1 cellular context compared by ENCODE assay signal in the genomic region with DNA sequence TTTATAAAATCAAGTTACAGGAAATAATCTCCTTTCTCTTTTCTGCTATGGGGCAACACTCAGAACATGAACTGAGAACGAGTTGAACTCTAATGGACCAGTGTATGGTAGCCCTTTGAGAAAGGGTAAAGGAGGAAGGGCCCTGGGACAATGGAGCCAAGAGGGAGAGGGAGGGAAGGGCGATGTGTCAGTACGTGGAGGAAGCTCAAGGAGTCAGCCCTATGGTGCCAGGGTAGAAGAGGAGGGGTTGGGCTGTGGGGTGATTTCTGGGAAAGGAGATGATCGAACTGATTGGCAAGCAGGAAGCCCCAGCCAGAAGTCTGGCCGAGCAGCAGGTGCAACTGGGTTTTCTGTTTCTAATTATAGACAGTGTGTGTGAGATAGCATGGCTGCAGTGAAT.
TF ChIP-seq lines count a peak whose summit lies in the region.

No MANE protein-coding gene starts in this region.

TF ChIP-seq in K562, 482 proteins besides CTCF, POLR2A, EP300 and RAD21 (continued from another document and continues in another):
- TF ChIP-seq, protein P1, sequence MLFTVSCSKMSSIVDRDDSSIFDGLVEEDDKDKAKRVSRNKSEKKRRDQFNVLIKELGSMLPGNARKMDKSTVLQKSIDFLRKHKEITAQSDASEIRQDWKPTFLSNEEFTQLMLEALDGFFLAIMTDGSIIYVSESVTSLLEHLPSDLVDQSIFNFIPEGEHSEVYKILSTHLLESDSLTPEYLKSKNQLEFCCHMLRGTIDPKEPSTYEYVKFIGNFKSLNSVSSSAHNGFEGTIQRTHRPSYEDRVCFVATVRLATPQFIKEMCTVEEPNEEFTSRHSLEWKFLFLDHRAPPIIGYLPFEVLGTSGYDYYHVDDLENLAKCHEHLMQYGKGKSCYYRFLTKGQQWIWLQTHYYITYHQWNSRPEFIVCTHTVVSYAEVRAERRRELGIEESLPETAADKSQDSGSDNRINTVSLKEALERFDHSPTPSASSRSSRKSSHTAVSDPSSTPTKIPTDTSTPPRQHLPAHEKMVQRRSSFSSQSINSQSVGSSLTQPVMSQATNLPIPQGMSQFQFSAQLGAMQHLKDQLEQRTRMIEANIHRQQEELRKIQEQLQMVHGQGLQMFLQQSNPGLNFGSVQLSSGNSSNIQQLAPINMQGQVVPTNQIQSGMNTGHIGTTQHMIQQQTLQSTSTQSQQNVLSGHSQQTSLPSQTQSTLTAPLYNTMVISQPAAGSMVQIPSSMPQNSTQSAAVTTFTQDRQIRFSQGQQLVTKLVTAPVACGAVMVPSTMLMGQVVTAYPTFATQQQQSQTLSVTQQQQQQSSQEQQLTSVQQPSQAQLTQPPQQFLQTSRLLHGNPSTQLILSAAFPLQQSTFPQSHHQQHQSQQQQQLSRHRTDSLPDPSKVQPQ (CRISPR knock-in tag; IDR thresholded peaks at IDR 0.05; ENCODE audit: borderline replicate concordance), result no peak
- TF ChIP-seq NELFE (IDR thresholded peaks at IDR 0.05; ENCODE audit: insufficient read depth, insufficient read length), result no peak
- no peak for TF ChIP-seq ZNF133 (CRISPR knock-in tag; IDR thresholded peaks at IDR 0.05)
- TF ChIP-seq, protein P2, sequence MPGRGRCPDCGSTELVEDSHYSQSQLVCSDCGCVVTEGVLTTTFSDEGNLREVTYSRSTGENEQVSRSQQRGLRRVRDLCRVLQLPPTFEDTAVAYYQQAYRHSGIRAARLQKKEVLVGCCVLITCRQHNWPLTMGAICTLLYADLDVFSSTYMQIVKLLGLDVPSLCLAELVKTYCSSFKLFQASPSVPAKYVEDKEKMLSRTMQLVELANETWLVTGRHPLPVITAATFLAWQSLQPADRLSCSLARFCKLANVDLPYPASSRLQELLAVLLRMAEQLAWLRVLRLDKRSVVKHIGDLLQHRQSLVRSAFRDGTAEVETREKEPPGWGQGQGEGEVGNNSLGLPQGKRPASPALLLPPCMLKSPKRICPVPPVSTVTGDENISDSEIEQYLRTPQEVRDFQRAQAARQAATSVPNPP (IDR thresholded peaks at IDR 0.05; ENCODE audit: borderline replicate concordance, insufficient read depth, insufficient read length), result no peak
- no peak for TF ChIP-seq FOS (IDR thresholded peaks at IDR 0.05; ENCODE audit: extremely low read depth, insufficient read length)
- TF ChIP-seq, protein P3, sequence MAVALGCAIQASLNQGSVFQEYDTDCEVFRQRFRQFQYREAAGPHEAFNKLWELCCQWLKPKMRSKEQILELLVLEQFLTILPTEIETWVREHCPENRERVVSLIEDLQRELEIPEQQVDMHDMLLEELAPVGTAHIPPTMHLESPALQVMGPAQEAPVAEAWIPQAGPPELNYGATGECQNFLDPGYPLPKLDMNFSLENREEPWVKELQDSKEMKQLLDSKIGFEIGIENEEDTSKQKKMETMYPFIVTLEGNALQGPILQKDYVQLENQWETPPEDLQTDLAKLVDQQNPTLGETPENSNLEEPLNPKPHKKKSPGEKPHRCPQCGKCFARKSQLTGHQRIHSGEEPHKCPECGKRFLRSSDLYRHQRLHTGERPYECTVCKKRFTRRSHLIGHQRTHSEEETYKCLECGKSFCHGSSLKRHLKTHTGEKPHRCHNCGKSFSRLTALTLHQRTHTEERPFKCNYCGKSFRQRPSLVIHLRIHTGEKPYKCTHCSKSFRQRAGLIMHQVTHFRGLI (CRISPR knock-in tag; IDR thresholded peaks at IDR 0.05), result peak; percentile 29; the same call in 1 of the 2 replicates
- TF ChIP-seq SRSF1 (IDR thresholded peaks at IDR 0.05; ENCODE audit: low read depth, low read length), result no peak
- TF ChIP-seq MECOM (CRISPR knock-in tag; IDR thresholded peaks at IDR 0.05), result no peak
- TF ChIP-seq, protein P4, sequence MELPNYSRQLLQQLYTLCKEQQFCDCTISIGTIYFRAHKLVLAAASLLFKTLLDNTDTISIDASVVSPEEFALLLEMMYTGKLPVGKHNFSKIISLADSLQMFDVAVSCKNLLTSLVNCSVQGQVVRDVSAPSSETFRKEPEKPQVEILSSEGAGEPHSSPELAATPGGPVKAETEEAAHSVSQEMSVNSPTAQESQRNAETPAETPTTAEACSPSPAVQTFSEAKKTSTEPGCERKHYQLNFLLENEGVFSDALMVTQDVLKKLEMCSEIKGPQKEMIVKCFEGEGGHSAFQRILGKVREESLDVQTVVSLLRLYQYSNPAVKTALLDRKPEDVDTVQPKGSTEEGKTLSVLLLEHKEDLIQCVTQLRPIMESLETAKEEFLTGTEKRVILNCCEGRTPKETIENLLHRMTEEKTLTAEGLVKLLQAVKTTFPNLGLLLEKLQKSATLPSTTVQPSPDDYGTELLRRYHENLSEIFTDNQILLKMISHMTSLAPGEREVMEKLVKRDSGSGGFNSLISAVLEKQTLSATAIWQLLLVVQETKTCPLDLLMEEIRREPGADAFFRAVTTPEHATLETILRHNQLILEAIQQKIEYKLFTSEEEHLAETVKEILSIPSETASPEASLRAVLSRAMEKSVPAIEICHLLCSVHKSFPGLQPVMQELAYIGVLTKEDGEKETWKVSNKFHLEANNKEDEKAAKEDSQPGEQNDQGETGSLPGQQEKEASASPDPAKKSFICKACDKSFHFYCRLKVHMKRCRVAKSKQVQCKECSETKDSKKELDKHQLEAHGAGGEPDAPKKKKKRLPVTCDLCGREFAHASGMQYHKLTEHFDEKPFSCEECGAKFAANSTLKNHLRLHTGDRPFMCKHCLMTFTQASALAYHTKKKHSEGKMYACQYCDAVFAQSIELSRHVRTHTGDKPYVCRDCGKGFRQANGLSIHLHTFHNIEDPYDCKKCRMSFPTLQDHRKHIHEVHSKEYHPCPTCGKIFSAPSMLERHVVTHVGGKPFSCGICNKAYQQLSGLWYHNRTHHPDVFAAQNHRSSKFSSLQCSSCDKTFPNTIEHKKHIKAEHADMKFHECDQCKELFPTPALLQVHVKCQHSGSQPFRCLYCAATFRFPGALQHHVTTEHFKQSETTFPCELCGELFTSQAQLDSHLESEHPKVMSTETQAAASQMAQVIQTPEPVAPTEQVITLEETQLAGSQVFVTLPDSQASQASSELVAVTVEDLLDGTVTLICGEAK (IDR thresholded peaks at IDR 0.05), result no peak
- TF ChIP-seq, protein P4 (CRISPR knock-in tag; IDR thresholded peaks at IDR 0.05), result no peak
- TF ChIP-seq HMG20A (CRISPR knock-in tag; conservative IDR thresholded peaks at IDR 0.05), result no peak
- TF ChIP-seq, protein P5, sequence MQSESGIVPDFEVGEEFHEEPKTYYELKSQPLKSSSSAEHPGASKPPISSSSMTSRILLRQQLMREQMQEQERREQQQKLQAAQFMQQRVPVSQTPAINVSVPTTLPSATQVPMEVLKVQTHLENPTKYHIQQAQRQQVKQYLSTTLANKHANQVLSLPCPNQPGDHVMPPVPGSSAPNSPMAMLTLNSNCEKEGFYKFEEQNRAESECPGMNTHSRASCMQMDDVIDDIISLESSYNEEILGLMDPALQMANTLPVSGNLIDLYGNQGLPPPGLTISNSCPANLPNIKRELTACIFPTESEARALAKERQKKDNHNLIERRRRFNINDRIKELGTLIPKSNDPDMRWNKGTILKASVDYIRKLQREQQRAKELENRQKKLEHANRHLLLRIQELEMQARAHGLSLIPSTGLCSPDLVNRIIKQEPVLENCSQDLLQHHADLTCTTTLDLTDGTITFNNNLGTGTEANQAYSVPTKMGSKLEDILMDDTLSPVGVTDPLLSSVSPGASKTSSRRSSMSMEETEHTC (IDR thresholded peaks at IDR 0.05), result no peak
- TF ChIP-seq, protein P6, sequence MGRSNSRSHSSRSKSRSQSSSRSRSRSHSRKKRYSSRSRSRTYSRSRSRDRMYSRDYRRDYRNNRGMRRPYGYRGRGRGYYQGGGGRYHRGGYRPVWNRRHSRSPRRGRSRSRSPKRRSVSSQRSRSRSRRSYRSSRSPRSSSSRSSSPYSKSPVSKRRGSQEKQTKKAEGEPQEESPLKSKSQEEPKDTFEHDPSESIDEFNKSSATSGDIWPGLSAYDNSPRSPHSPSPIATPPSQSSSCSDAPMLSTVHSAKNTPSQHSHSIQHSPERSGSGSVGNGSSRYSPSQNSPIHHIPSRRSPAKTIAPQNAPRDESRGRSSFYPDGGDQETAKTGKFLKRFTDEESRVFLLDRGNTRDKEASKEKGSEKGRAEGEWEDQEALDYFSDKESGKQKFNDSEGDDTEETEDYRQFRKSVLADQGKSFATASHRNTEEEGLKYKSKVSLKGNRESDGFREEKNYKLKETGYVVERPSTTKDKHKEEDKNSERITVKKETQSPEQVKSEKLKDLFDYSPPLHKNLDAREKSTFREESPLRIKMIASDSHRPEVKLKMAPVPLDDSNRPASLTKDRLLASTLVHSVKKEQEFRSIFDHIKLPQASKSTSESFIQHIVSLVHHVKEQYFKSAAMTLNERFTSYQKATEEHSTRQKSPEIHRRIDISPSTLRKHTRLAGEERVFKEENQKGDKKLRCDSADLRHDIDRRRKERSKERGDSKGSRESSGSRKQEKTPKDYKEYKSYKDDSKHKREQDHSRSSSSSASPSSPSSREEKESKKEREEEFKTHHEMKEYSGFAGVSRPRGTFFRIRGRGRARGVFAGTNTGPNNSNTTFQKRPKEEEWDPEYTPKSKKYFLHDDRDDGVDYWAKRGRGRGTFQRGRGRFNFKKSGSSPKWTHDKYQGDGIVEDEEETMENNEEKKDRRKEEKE (IDR thresholded peaks at IDR 0.05; ENCODE audit: borderline replicate concordance in 1 of 2, control insufficient read depth in 1 of 2, low read depth in 2 of 2, low read length in 1 of 2), result no peak
- TF ChIP-seq ZNF408 (CRISPR knock-in tag; IDR thresholded peaks at IDR 0.05; ENCODE audit: low read depth), result no peak
- TF ChIP-seq, protein P7, sequence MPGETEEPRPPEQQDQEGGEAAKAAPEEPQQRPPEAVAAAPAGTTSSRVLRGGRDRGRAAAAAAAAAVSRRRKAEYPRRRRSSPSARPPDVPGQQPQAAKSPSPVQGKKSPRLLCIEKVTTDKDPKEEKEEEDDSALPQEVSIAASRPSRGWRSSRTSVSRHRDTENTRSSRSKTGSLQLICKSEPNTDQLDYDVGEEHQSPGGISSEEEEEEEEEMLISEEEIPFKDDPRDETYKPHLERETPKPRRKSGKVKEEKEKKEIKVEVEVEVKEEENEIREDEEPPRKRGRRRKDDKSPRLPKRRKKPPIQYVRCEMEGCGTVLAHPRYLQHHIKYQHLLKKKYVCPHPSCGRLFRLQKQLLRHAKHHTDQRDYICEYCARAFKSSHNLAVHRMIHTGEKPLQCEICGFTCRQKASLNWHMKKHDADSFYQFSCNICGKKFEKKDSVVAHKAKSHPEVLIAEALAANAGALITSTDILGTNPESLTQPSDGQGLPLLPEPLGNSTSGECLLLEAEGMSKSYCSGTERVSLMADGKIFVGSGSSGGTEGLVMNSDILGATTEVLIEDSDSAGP (CRISPR knock-in tag; IDR thresholded peaks at IDR 0.05), result no peak
- TF ChIP-seq, protein P8, sequence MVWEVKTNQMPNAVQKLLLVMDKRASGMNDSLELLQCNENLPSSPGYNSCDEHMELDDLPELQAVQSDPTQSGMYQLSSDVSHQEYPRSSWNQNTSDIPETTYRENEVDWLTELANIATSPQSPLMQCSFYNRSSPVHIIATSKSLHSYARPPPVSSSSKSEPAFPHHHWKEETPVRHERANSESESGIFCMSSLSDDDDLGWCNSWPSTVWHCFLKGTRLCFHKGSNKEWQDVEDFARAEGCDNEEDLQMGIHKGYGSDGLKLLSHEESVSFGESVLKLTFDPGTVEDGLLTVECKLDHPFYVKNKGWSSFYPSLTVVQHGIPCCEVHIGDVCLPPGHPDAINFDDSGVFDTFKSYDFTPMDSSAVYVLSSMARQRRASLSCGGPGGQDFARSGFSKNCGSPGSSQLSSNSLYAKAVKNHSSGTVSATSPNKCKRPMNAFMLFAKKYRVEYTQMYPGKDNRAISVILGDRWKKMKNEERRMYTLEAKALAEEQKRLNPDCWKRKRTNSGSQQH (CRISPR knock-in tag; IDR thresholded peaks at IDR 0.05), result peak; percentile 84; the same call in 1 of the 2 replicates
- no peak for TF ChIP-seq POLR2AphosphoS5 (IDR thresholded peaks at IDR 0.05; ENCODE audit: control insufficient read depth, insufficient read depth, low read depth, low read length)
- no peak for TF ChIP-seq E2F3 (CRISPR knock-in tag; IDR thresholded peaks at IDR 0.05)
- TF ChIP-seq NFXL1 (CRISPR knock-in tag; IDR thresholded peaks at IDR 0.05), result no peak
- no peak for TF ChIP-seq TAF9B (IDR thresholded peaks at IDR 0.05; ENCODE audit: partially characterized antibody)
- TF ChIP-seq DMBX1 (CRISPR knock-in tag; IDR thresholded peaks at IDR 0.05; ENCODE audit: borderline replicate concordance), result no peak
- no peak for TF ChIP-seq GTF2F1 (IDR thresholded peaks at IDR 0.05; ENCODE audit: low read depth, low read length)
- no peak for TF ChIP-seq ZNF212 (CRISPR knock-in tag; IDR thresholded peaks at IDR 0.05)
- no peak for TF ChIP-seq NBN (IDR thresholded peaks at IDR 0.05; ENCODE audit: low read depth)
- TF ChIP-seq SMAD3 (CRISPR knock-in tag; conservative IDR thresholded peaks at IDR 0.05), result peak; percentile 65; the same call in 1 of the 2 replicates
- 0 out of 2 replicates have a peak, but pooled peaks have one; percentile 20 for TF ChIP-seq FOSL1 (tag; conservative IDR thresholded peaks at IDR 0.05)
- TF ChIP-seq HLTF (IDR thresholded peaks at IDR 0.05), result no peak
